In the genomic region with DNA sequence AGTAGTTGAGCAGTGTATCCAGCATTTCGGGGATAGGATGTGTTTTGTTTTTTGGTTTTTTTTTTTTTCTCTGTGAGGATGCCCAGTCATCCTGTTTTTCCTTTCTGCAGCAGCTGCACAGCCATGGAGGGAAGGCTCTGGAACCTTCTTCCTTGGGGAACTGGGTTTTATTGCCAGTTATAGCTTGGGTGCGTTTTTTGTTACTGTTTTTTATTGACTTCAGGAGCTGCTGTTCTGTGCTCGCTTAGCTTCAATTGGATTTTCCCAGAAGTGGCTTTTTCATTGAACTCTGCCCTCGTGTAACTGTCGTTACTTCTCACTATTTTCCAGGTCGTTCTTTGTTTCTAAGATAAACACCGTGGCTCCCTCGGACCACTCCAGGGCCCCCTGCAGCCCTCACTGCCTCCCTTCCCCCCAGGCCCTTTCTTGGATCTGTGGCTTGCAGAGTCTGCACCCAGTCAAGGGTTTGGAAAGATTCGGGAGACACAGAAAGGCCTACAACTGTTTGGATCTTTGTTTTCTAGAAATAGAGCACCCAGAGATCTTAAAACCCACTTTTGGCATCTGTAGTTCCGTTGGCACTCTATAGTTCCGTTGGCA, we compare ENCODE assay signal across 12 cellular contexts.
A peak's percentile ranks its signal among the peaks of the same experiment; 100 is the strongest.
DNase-seq lines count a peak whose midpoint lies in the region; TF ChIP-seq lines count a peak whose summit lies in the region.
"Had no signal": no experiment of that assay in that cellular context is flagged by ENCODE, and none has a peak within 500 bp of the region (broad histone marks: within the 10 kb centered on the region; RNA-seq: fewer than 3 reads in every experiment).

No MANE protein-coding gene starts in this region.

- H3K4me1 ChIP-seq in HUES48 (ENCODE audit: control insufficient read depth, insufficient read depth, low read length) (peaks cover 45% of the 10 kb centered on the region), OCI-LY1 (ENCODE audit: insufficient read depth, low read length, severe bottlenecking) (peaks cover 73% of the 10 kb centered on the region)
- H3K4me1 ChIP-seq: tibial artery had no signal

- H3K4me1 Mint-ChIP-seq in progenitor cell of endocrine pancreas (ENCODE audit: low read depth) = peaks cover 32% of the 10 kb centered on the region
- H3K4me1 Mint-ChIP-seq: memory B cell had no signal

- H3K79me2 ChIP-seq in OCI-LY1 (ENCODE audit: insufficient read depth, low read length) = no peaks in the 10 kb centered on the region

- no peaks in the 10 kb centered on the region for H3K9me2 ChIP-seq in OCI-LY1 (ENCODE audit: low read depth, low read length)

- TF ChIP-seq CTCF in OCI-LY1 (IDR thresholded peaks at IDR 0.05; ENCODE audit: low read length) (no peak), dorsolateral prefrontal cortex (IDR thresholded peaks at IDR 0.05 in 54 of 56, conservative IDR thresholded peaks at IDR 0.05 in 2 of 56; ENCODE audit: low read depth in 1 of 56, partially characterized antibody in 56 of 56) (no peak), progenitor cell of endocrine pancreas (IDR thresholded peaks at IDR 0.05; ENCODE audit: unreplicated experiment) (no peak)

- no peak overlapping the region for H3K4me3 Mint-ChIP-seq in progenitor cell of endocrine pancreas (ENCODE audit: low read depth)
- H3K4me3 Mint-ChIP-seq: memory B cell had no signal

- no peak overlapping the region for H3K4me3 ChIP-seq in HUES48 (ENCODE audit: low read depth, low read length)
- no peak overlapping the region for H3K4me3 ChIP-seq in OCI-LY1 (ENCODE audit: low read depth, low read length, poor library complexity, severe bottlenecking)
- H3K4me3 ChIP-seq in dorsolateral prefrontal cortex = no peak overlapping the region
- H3K4me3 ChIP-seq: esophagus muscularis mucosa, tibial artery had no signal

- DNase-seq in dorsolateral prefrontal cortex (no peak), progenitor cell of endocrine pancreas (ENCODE audit: low spot score, unreplicated experiment) (no peak), NCI-H526 treated with DMSO at 0.1 percent for 48 hours (lab: John Stamatoyannopoulos, UW) (no peak), epidermal melanocyte (ENCODE audit: insufficient read length, low spot score) (no peak), cerebellum (ENCODE audit: low spot score) (no peak)
- DNase-seq: activated effector memory CD4-positive, alpha-beta T cell treated with anti-CD3 and anti-CD28 coated beads, Interleukin-2, amount 50 U/mL, for 16 hours; occipital lobe; tibial artery had no signal

- intact Hi-C loops in dorsolateral prefrontal cortex (cut with DNase I) = loop anchor here (5.0 to 10.0 kb wide), 3 partner anchors 192 to 442 kb away; no protein-coding TSS in a partner anchor

- H3K27me3 Mint-ChIP-seq in progenitor cell of endocrine pancreas = no peaks in the 10 kb centered on the region

- H3K27me3 ChIP-seq in HUES48 (ENCODE audit: control insufficient read depth, insufficient read depth, low read length) (no peaks in the 10 kb centered on the region), OCI-LY1 (ENCODE audit: insufficient read depth, low read length) (no peaks in the 10 kb centered on the region), dorsolateral prefrontal cortex (no peaks in the 10 kb centered on the region)
- H3K27me3 ChIP-seq: esophagus muscularis mucosa, tibial artery had no signal

- peak overlapping the region; percentile 36; the same call in 1 of the 2 replicates for H3K4me2 ChIP-seq in OCI-LY1 (ENCODE audit: low read length)

- H3F3A ChIP-seq in OCI-LY1 (ENCODE audit: insufficient read depth, low read length) = no peaks in the 10 kb centered on the region; the same call in 1 of the 2 replicates

- H3K9me3 Mint-ChIP-seq in progenitor cell of endocrine pancreas (ENCODE audit: low read depth) = no peaks in the 10 kb centered on the region

- H3K27ac ChIP-seq in HUES48 (ENCODE audit: low read depth, low read length) (peak overlapping the region; percentile 46), OCI-LY1 (ENCODE audit: low read depth, low read length, poor library complexity, severe bottlenecking) (peak overlapping the region; percentile 94), dorsolateral prefrontal cortex (peak overlapping the region in 57 of 59 donors; percentile 13 to 96 (median 79))
- H3K27ac ChIP-seq: tibial artery had no signal

- H4K20me1 ChIP-seq in OCI-LY1 (ENCODE audit: insufficient read depth, low read length) = no peaks in the 10 kb centered on the region

- H2AFZ ChIP-seq in OCI-LY1 (ENCODE audit: low read length) = no peak overlapping the region

- H3K36me3 Mint-ChIP-seq in progenitor cell of endocrine pancreas (ENCODE audit: insufficient read depth) = no peaks in the 10 kb centered on the region
- H3K36me3 Mint-ChIP-seq: memory B cell had no signal

- H3K27ac Mint-ChIP-seq in progenitor cell of endocrine pancreas = peak overlapping the region; percentile 84
- H3K27ac Mint-ChIP-seq: memory B cell had no signal

- H3K9me3 ChIP-seq in HUES48 (ENCODE audit: control insufficient read depth, insufficient read depth, low read length) = no peaks in the 10 kb centered on the region
- no peaks in the 10 kb centered on the region for H3K9me3 ChIP-seq in OCI-LY1 (ENCODE audit: low read length)
- H3K9me3 ChIP-seq: esophagus muscularis mucosa, tibial artery had no signal

- H3K9ac ChIP-seq in HUES48 (ENCODE audit: low read depth, low read length) = no peak overlapping the region
- H3K9ac ChIP-seq in OCI-LY1 (ENCODE audit: low read length) = peak overlapping the region; percentile 32; the same call in 1 of the 2 replicates

- H3K36me3 ChIP-seq in HUES48 (ENCODE audit: control insufficient read depth, insufficient read depth, low read length) = no peaks in the 10 kb centered on the region
- H3K36me3 ChIP-seq in OCI-LY1 (ENCODE audit: insufficient read depth, low read length) = no peaks in the 10 kb centered on the region
- H3K36me3 ChIP-seq: esophagus muscularis mucosa, tibial artery had no signal
